In genomic region chr1:89454845-89455521, GRCh38 we compare ENCODE assay signal across 7 cellular contexts.
A peak's percentile ranks its signal among the peaks of the same experiment; 100 is the strongest.
DNase-seq lines count a peak whose midpoint lies in the region; ATAC-seq and TF ChIP-seq lines count a peak whose summit lies in the region.

No MANE protein-coding gene starts in this region.

- peak; percentile 54 for TF ChIP-seq CTCF in GM12865 (IDR thresholded peaks at IDR 0.05; ENCODE audit: insufficient read depth, low read depth, low read length, missing control alignments)

- no peak overlapping the region for H3K4me3 ChIP-seq in GM12865 (ENCODE audit: low read depth, low read length)

- intact Hi-C loops in head of caudate nucleus (cut with DNase I), result loop anchor here (5.0 kb wide), 1 partner anchor 458 kb away; no protein-coding TSS in a partner anchor
- intact Hi-C loops in sciatic nerve (cut with DNase I), result loop anchor here (5.0 kb wide), 2 partner anchors 518 to 1193 kb away; no protein-coding TSS in a partner anchor

- ATAC-seq in sciatic nerve, result peak; percentile 78
- ATAC-seq in HG02588 (IDR thresholded peaks at IDR 0.05; ENCODE audit: unreplicated experiment), result no peak

- DNase-seq in GM12865 (ENCODE audit: low read depth) (peak; percentile 59), M059J (ENCODE audit: low read depth) (peak; percentile 62), RPMI8226 (peak; percentile 48), head of caudate nucleus (peak in 40 of 42 donors; percentile 2 to 77 (median 46)), sciatic nerve (ENCODE audit: low spot score) (peak; percentile 61)
- peak; percentile 38 for DNase-seq in activated gamma-delta T cell treated with anti-CD3 and anti-CD28 coated beads, Interleukin-2, amount 50 U/mL, for 16 hours (ENCODE audit: low read depth)
